ENCODE assay signal across 20 cellular contexts in genomic region chr10:109327266-109327665, GRCh38.
DNase-seq lines count a peak whose midpoint lies in the region; ATAC-seq, FAIRE-seq and TF ChIP-seq lines count a peak whose summit lies in the region.
"Had no signal": no experiment of that assay in that cellular context is flagged by ENCODE, and none has a peak within 500 bp of the region (broad histone marks: within the 10 kb centered on the region; RNA-seq: fewer than 3 reads in every experiment).

No MANE protein-coding gene starts in this region.

- no peak for TF ChIP-seq EP300 in sigmoid colon (IDR thresholded peaks at IDR 0.05)

- H3K36me3 Mint-ChIP-seq in astrocyte (ENCODE audit: low read depth, unreplicated experiment), result no peaks in the 10 kb centered on the region

- peaks cover 2% of the 10 kb centered on the region for H3K9me3 ChIP-seq in astrocyte (ENCODE audit: insufficient read depth, low read depth, low read length)
- no peaks in the 10 kb centered on the region for H3K9me3 ChIP-seq in testis
- H3K9me3 ChIP-seq in gastrocnemius medialis, result no peaks in the 10 kb centered on the region
- H3K9me3 ChIP-seq in sigmoid colon, result no peaks in the 10 kb centered on the region
- H3K9me3 ChIP-seq: Caco-2 had no signal

- H3K27me3 ChIP-seq in astrocyte (ENCODE audit: insufficient read depth, low read length), result no peaks in the 10 kb centered on the region
- no peaks in the 10 kb centered on the region for H3K27me3 ChIP-seq in testis
- no peaks in the 10 kb centered on the region for H3K27me3 ChIP-seq in gastrocnemius medialis
- H3K27me3 ChIP-seq in sigmoid colon, result no peaks in the 10 kb centered on the region

- no peaks in the 10 kb centered on the region for H3K79me2 ChIP-seq in astrocyte (ENCODE audit: insufficient read depth, low read length)

- no peak overlapping the region for H3K4me2 ChIP-seq in astrocyte (ENCODE audit: low read length)

- ATAC-seq in gastrocnemius medialis, result no peak

- H3K27ac ChIP-seq in astrocyte (ENCODE audit: low read depth, low read length) (no peak overlapping the region), testis (no peak overlapping the region), gastrocnemius medialis (no peak overlapping the region), sigmoid colon (no peak overlapping the region)
- H3K27ac ChIP-seq: C4-2B had no signal

- no peak overlapping the region for H3K4me3 Mint-ChIP-seq in astrocyte (ENCODE audit: unreplicated experiment)
- H3K4me3 Mint-ChIP-seq: CD4-positive, alpha-beta T cell; H9 had no signal

- TF ChIP-seq POLR2A in testis (IDR thresholded peaks at IDR 0.05), result no peak
- TF ChIP-seq POLR2A in gastrocnemius medialis (IDR thresholded peaks at IDR 0.05), result no peak
- no peak for TF ChIP-seq POLR2A in sigmoid colon (IDR thresholded peaks at IDR 0.05)

- H3K27ac Mint-ChIP-seq in astrocyte (ENCODE audit: unreplicated experiment), result no peak overlapping the region
- H3K27ac Mint-ChIP-seq: CD4-positive, alpha-beta T cell; H9 had no signal

- H4K20me1 ChIP-seq in astrocyte (ENCODE audit: insufficient read depth, low read length), result no peaks in the 10 kb centered on the region

- TF ChIP-seq CTCF in astrocyte (IDR thresholded peaks at IDR 0.05; ENCODE audit: insufficient read depth, low read depth, low read length) (no peak), testis (IDR thresholded peaks at IDR 0.05) (no peak), gastrocnemius medialis (IDR thresholded peaks at IDR 0.05 in 4 of 5, conservative IDR thresholded peaks at IDR 0.05 in 1 of 5) (no peak), sigmoid colon (IDR thresholded peaks at IDR 0.05) (no peak)

- intact Hi-C loops in testis (cut with DNase I; ENCODE audit: low total_unique reads) (no loop called here), gastrocnemius medialis (cut with DNase I; ENCODE audit: low total_unique reads) (no loop called here), sigmoid colon (cut with DNase I) (no loop called here)

- WGBS in testis, 2 donors, result 87 to 89% methylated on average over 2 of the region's 2 CpGs
- WGBS in sigmoid colon, 2 donors, result 82 to 89% methylated on average over 2 of the region's 2 CpGs

- H3K4me1 ChIP-seq in astrocyte (ENCODE audit: insufficient read depth, low read length), result no peaks in the 10 kb centered on the region
- no peaks in the 10 kb centered on the region for H3K4me1 ChIP-seq in testis
- H3K4me1 ChIP-seq in gastrocnemius medialis, result no peaks in the 10 kb centered on the region
- H3K4me1 ChIP-seq in sigmoid colon, result no peaks in the 10 kb centered on the region
- H3K4me1 ChIP-seq: Caco-2 had no signal

- no peak overlapping the region for H3K4me3 ChIP-seq in astrocyte (ENCODE audit: insufficient read depth, low read depth, low read length)
- H3K4me3 ChIP-seq in testis, result no peak overlapping the region
- H3K4me3 ChIP-seq in gastrocnemius medialis, result no peak overlapping the region
- no peak overlapping the region for H3K4me3 ChIP-seq in sigmoid colon

- no peak overlapping the region for H2AFZ ChIP-seq in astrocyte (ENCODE audit: low read depth, low read length)

- H3K9ac ChIP-seq in astrocyte (ENCODE audit: low read length), result no peak overlapping the region

- no peaks in the 10 kb centered on the region for H3K9me3 Mint-ChIP-seq in astrocyte (ENCODE audit: unreplicated experiment)
- H3K9me3 Mint-ChIP-seq: H9 had no signal

- peak; percentile 66 for DNase-seq in ELR (ENCODE audit: low read depth)
- DNase-seq in LHCN-M2 (ENCODE audit: low read depth), result peak; percentile 36
- peak; percentile 28 for DNase-seq in astrocyte (ENCODE audit: low read depth)
- no peak for DNase-seq in testis
- no peak for DNase-seq in NCI-H187 treated with DMSO at 0.1 percent for 48 hours (lab: John Stamatoyannopoulos, UW)
- no peak for DNase-seq in gastrocnemius medialis
- no peak for DNase-seq in sigmoid colon
- DNase-seq: ACHN; Caco-2; CD4-positive, alpha-beta T cell; DMS153; DMS79; H9 had no signal

- FAIRE-seq in astrocyte (lab: Jason Lieb, UNC), result no peak
- FAIRE-seq: A204.1, D721Med, G401.6, GM12891, GM19239, H1 had no signal

- peaks cover 3% of the 10 kb centered on the region for H3K4me1 Mint-ChIP-seq in astrocyte (ENCODE audit: low read depth, unreplicated experiment)
- H3K4me1 Mint-ChIP-seq: H9 had no signal

- H3K36me3 ChIP-seq in astrocyte (ENCODE audit: insufficient read depth, low read length) (no peaks in the 10 kb centered on the region), testis (ENCODE audit: low read depth, missing control alignments) (no peaks in the 10 kb centered on the region), gastrocnemius medialis (no peaks in the 10 kb centered on the region), sigmoid colon (no peaks in the 10 kb centered on the region)

- in situ Hi-C loops in gastrocnemius medialis (cut with MboI; ENCODE audit: low sequenced_read_pairs in 4 of 4), result no loop called here

- H3K27me3 Mint-ChIP-seq in astrocyte (ENCODE audit: low read depth, unreplicated experiment), result no peaks in the 10 kb centered on the region
- H3K27me3 Mint-ChIP-seq: CD4-positive, alpha-beta T cell had no signal

Comparison
In these comparisons a context has a peak if more than half of its experiments do, and no peak if none do; other contexts are left out.
1. DNase-seq: peak in ELR (single experiment), LHCN-M2 (single experiment) and astrocyte (single experiment); none in testis (single experiment), NCI-H187 treated with DMSO at 0.1 percent for 48 hours (single experiment), gastrocnemius medialis (0 of 2) and sigmoid colon (single experiment).